ENCODE assay signal across 1 cellular context in the genomic region with DNA sequence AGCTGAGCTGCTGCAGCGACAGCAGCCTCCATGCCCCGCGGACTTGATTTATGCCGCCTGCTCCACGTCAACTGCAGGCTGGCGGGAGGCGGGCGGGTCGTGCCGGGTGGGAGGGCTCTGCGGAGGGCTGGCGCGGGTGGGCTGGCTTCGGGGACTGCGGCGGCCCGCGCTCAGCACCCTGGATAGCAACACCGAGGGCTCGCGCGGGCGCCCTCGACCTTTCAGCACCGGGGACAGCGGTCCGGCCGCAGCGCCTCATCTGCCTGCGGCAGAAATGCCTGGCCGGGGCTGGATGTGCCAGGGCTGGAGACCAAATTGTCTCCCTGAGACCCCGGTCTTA.
TF ChIP-seq lines count a peak whose summit lies in the region.

No MANE protein-coding gene starts in this region.

TF ChIP-seq in HepG2, 621 proteins besides CTCF, POLR2A, EP300 and RAD21 (continued from another document and continues in another):
- TF ChIP-seq, protein P1, sequence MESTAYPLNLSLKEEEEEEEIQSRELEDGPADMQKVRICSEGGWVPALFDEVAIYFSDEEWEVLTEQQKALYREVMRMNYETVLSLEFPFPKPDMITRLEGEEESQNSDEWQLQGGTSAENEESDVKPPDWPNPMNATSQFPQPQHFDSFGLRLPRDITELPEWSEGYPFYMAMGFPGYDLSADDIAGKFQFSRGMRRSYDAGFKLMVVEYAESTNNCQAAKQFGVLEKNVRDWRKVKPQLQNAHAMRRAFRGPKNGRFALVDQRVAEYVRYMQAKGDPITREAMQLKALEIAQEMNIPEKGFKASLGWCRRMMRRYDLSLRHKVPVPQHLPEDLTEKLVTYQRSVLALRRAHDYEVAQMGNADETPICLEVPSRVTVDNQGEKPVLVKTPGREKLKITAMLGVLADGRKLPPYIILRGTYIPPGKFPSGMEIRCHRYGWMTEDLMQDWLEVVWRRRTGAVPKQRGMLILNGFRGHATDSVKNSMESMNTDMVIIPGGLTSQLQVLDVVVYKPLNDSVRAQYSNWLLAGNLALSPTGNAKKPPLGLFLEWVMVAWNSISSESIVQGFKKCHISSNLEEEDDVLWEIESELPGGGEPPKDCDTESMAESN (CRISPR knock-in tag; conservative IDR thresholded peaks at IDR 0.05), result peak; percentile 97
- TF ChIP-seq, protein P2, sequence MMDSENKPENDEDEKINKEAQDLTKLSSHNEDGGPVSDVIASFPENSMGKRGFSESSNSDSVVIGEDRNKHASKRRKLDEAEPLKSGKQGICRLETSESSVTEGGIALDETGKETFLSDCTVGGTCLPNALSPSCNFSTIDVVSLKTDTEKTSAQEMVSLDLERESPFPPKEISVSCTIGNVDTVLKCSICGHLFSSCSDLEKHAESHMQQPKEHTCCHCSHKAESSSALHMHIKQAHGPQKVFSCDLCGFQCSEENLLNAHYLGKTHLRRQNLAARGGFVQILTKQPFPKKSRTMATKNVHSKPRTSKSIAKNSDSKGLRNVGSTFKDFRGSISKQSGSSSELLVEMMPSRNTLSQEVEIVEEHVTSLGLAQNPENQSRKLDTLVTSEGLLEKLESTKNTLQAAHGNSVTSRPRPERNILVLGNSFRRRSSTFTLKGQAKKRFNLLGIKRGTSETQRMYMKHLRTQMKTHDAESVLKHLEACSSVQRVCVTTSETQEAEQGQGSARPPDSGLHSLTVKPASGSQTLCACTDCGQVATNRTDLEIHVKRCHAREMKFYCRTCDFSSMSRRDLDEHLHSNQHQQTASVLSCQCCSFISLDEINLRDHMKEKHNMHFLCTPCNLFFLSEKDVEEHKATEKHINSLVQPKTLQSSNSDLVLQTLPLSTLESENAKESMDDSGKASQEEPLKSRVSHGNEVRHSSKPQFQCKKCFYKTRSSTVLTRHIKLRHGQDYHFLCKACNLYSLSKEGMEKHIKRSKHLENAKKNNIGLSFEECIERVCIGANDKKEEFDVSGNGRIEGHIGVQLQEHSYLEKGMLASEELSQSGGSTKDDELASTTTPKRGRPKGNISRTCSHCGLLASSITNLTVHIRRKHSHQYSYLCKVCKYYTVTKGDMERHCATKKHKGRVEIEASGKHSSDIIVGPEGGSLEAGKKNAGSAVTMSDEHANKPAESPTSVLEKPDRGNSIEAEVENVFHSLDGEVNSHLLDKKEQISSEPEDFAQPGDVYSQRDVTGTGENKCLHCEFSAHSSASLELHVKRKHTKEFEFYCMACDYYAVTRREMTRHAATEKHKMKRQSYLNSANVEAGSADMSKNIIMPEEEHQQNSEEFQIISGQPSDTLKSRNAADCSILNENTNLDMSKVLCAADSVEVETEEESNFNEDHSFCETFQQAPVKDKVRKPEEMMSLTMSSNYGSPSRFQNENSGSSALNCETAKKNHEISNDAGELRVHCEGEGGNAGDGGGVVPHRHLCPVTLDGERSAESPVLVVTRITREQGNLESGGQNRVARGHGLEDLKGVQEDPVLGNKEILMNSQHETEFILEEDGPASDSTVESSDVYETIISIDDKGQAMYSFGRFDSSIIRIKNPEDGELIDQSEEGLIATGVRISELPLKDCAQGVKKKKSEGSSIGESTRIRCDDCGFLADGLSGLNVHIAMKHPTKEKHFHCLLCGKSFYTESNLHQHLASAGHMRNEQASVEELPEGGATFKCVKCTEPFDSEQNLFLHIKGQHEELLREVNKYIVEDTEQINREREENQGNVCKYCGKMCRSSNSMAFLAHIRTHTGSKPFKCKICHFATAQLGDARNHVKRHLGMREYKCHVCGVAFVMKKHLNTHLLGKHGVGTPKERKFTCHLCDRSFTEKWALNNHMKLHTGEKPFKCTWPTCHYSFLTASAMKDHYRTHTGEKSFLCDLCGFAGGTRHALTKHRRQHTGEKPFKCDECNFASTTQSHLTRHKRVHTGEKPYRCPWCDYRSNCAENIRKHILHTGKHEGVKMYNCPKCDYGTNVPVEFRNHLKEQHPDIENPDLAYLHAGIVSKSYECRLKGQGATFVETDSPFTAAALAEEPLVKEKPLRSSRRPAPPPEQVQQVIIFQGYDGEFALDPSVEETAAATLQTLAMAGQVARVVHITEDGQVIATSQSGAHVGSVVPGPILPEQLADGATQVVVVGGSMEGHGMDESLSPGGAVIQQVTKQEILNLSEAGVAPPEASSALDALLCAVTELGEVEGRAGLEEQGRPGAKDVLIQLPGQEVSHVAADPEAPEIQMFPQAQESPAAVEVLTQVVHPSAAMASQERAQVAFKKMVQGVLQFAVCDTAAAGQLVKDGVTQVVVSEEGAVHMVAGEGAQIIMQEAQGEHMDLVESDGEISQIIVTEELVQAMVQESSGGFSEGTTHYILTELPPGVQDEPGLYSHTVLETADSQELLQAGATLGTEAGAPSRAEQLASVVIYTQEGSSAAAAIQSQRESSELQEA (CRISPR knock-in tag; IDR thresholded peaks at IDR 0.05; ENCODE audit: not compliant biosample characterization), result peak; percentile 99
- TF ChIP-seq MAFF (IDR thresholded peaks at IDR 0.05; ENCODE audit: low read depth, low read length), result no peak
- peak; percentile 98 for TF ChIP-seq ZNF543 (CRISPR knock-in tag; IDR thresholded peaks at IDR 0.05)
- TF ChIP-seq ARNT2 (CRISPR knock-in tag; IDR thresholded peaks at IDR 0.05; ENCODE audit: low read depth), result peak; percentile 98
- TF ChIP-seq ZNF264 (CRISPR knock-in tag; IDR thresholded peaks at IDR 0.05), result peak; percentile 98
- peak; percentile 99 for TF ChIP-seq ZNF598 (CRISPR knock-in tag; IDR thresholded peaks at IDR 0.05; ENCODE audit: borderline replicate concordance)
- peak; percentile 60 for TF ChIP-seq NFYB (CRISPR knock-in tag; IDR thresholded peaks at IDR 0.05)
- no peak for TF ChIP-seq HMGA1 (CRISPR knock-in tag; conservative IDR thresholded peaks at IDR 0.05)
- TF ChIP-seq, protein P3, sequence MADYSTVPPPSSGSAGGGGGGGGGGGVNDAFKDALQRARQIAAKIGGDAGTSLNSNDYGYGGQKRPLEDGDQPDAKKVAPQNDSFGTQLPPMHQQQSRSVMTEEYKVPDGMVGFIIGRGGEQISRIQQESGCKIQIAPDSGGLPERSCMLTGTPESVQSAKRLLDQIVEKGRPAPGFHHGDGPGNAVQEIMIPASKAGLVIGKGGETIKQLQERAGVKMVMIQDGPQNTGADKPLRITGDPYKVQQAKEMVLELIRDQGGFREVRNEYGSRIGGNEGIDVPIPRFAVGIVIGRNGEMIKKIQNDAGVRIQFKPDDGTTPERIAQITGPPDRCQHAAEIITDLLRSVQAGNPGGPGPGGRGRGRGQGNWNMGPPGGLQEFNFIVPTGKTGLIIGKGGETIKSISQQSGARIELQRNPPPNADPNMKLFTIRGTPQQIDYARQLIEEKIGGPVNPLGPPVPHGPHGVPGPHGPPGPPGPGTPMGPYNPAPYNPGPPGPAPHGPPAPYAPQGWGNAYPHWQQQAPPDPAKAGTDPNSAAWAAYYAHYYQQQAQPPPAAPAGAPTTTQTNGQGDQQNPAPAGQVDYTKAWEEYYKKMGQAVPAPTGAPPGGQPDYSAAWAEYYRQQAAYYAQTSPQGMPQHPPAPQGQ (CRISPR knock-in tag; IDR thresholded peaks at IDR 0.05; ENCODE audit: borderline replicate concordance), result no peak
- TF ChIP-seq, protein P4, sequence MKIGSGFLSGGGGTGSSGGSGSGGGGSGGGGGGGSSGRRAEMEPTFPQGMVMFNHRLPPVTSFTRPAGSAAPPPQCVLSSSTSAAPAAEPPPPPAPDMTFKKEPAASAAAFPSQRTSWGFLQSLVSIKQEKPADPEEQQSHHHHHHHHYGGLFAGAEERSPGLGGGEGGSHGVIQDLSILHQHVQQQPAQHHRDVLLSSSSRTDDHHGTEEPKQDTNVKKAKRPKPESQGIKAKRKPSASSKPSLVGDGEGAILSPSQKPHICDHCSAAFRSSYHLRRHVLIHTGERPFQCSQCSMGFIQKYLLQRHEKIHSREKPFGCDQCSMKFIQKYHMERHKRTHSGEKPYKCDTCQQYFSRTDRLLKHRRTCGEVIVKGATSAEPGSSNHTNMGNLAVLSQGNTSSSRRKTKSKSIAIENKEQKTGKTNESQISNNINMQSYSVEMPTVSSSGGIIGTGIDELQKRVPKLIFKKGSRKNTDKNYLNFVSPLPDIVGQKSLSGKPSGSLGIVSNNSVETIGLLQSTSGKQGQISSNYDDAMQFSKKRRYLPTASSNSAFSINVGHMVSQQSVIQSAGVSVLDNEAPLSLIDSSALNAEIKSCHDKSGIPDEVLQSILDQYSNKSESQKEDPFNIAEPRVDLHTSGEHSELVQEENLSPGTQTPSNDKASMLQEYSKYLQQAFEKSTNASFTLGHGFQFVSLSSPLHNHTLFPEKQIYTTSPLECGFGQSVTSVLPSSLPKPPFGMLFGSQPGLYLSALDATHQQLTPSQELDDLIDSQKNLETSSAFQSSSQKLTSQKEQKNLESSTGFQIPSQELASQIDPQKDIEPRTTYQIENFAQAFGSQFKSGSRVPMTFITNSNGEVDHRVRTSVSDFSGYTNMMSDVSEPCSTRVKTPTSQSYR (CRISPR knock-in tag; IDR thresholded peaks at IDR 0.05; ENCODE audit: borderline replicate concordance), result peak; percentile 80
- TF ChIP-seq ZNF891 (CRISPR knock-in tag; IDR thresholded peaks at IDR 0.05), result peak; percentile 98
- peak; percentile 99 for TF ChIP-seq TMF1 (CRISPR knock-in tag; IDR thresholded peaks at IDR 0.05; ENCODE audit: low read depth)
- peak; percentile 100 for TF ChIP-seq HOXA5 (CRISPR knock-in tag; IDR thresholded peaks at IDR 0.05)
- no peak for TF ChIP-seq HCFC1 (IDR thresholded peaks at IDR 0.05; ENCODE audit: low read depth, low read length)
- peak; percentile 99 for TF ChIP-seq ZNF547 (CRISPR knock-in tag; IDR thresholded peaks at IDR 0.05)
- TF ChIP-seq ZMAT3 (CRISPR knock-in tag; conservative IDR thresholded peaks at IDR 0.05), result peak; percentile 100
- peak; percentile 96 for TF ChIP-seq ZNF343 (CRISPR knock-in tag; IDR thresholded peaks at IDR 0.05)
- TF ChIP-seq STAT5B (CRISPR knock-in tag; IDR thresholded peaks at IDR 0.05), result peak; percentile 99
- TF ChIP-seq, protein P5, sequence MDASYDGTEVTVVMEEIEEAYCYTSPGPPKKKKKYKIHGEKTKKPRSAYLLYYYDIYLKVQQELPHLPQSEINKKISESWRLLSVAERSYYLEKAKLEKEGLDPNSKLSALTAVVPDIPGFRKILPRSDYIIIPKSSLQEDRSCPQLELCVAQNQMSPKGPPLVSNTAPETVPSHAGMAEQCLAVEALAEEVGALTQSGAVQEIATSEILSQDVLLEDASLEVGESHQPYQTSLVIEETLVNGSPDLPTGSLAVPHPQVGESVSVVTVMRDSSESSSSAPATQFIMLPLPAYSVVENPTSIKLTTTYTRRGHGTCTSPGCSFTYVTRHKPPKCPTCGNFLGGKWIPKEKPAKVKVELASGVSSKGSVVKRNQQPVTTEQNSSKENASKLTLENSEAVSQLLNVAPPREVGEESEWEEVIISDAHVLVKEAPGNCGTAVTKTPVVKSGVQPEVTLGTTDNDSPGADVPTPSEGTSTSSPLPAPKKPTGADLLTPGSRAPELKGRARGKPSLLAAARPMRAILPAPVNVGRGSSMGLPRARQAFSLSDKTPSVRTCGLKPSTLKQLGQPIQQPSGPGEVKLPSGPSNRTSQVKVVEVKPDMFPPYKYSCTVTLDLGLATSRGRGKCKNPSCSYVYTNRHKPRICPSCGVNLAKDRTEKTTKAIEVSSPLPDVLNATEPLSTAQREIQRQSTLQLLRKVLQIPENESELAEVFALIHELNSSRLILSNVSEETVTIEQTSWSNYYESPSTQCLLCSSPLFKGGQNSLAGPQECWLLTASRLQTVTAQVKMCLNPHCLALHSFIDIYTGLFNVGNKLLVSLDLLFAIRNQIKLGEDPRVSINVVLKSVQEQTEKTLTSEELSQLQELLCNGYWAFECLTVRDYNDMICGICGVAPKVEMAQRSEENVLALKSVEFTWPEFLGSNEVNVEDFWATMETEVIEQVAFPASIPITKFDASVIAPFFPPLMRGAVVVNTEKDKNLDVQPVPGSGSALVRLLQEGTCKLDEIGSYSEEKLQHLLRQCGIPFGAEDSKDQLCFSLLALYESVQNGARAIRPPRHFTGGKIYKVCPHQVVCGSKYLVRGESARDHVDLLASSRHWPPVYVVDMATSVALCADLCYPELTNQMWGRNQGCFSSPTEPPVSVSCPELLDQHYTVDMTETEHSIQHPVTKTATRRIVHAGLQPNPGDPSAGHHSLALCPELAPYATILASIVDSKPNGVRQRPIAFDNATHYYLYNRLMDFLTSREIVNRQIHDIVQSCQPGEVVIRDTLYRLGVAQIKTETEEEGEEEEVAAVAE (CRISPR knock-in tag; IDR thresholded peaks at IDR 0.05; ENCODE audit: borderline replicate concordance), result peak; percentile 97
- 0 out of 2 replicates have a peak, but pooled peaks have one; percentile 39 for TF ChIP-seq KDM6A (CRISPR knock-in tag; IDR thresholded peaks at IDR 0.05; ENCODE audit: low read depth)
- TF ChIP-seq RCOR2 (CRISPR knock-in tag; IDR thresholded peaks at IDR 0.05), result peak; percentile 58; the same call in 1 of the 2 replicates
- TF ChIP-seq SMAD1 (CRISPR knock-in tag; IDR thresholded peaks at IDR 0.05; ENCODE audit: borderline replicate concordance, low read depth), result 0 out of 2 replicates have a peak, but pooled peaks have one; percentile 40
- TF ChIP-seq KDM1A (CRISPR knock-in tag; IDR thresholded peaks at IDR 0.05), result peak; percentile 70; the same call in 1 of the 2 replicates
- TF ChIP-seq MAFK (conservative IDR thresholded peaks at IDR 0.05 in 1 of 2, IDR thresholded peaks at IDR 0.05 in 1 of 2; ENCODE audit: low read length in 2 of 2), result no peak
- TF ChIP-seq ZNF432 (CRISPR knock-in tag; IDR thresholded peaks at IDR 0.05; ENCODE audit: borderline replicate concordance), result peak; percentile 94; the same call in 1 of the 2 replicates
- no peak for TF ChIP-seq MBNL3 (CRISPR knock-in tag; conservative IDR thresholded peaks at IDR 0.05)
- TF ChIP-seq KDM5A (IDR thresholded peaks at IDR 0.05; ENCODE audit: borderline replicate concordance, low read length), result no peak
